ENCODE assay signal across 9 cellular contexts in the genomic region with DNA sequence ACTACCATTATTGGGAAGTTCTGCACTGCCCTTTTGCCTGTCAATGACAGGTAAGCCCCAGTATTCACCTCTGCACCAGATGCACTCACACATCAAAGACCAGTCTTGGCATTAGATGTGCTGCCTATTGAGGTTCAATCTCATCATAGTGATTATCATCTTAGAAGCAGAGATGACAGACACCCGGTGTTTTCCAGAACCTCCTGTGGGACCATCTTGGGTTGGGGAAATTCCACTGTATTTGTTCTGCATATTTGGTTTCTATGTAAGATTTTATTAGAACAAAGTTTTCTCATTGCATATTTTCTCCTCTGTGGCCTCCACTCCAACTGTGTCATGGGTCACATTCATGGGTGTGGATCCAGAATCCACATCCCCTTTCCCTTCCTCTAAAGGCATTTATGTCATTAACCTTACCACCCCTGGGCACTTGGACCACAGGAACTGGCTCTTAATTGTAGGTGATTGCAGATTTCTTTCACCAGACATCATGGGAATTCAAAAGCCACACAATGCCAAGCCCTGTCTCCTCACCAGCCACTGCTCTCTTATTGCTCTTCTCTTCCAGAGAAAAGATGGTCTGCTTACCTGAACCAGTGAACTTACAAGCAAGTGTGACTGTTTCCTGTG. TPM values are rescaled to one million over a fixed set of nuclear protein-coding genes. Genes with fewer than 3 reads are reported as not detected.
DNase-seq lines count a peak whose midpoint lies in the region; ATAC-seq and TF ChIP-seq lines count a peak whose summit lies in the region.
"Had no signal": no experiment of that assay in that cellular context is flagged by ENCODE, and none has a peak within 500 bp of the region (broad histone marks: within the 10 kb centered on the region; RNA-seq: fewer than 3 reads in every experiment).

No MANE protein-coding gene starts in this region.

- ATAC-seq in GM21528 (IDR thresholded peaks at IDR 0.05; ENCODE audit: low FRiP score, unreplicated experiment) (peak; percentile 32), lower lobe of right lung (peak; percentile 37 to 69)

- no peak overlapping the region for H3K18ac ChIP-seq in mesenchymal stem cell (ENCODE audit: low read depth in 1 of 2, low read length in 2 of 2)

- intact Hi-C loops in lower lobe of right lung (cut with DNase I): no loop called here

- no peak overlapping the region for H2AK5ac ChIP-seq in mesenchymal stem cell (ENCODE audit: low read length, severe bottlenecking)

- no peak overlapping the region for H3K4ac ChIP-seq in mesenchymal stem cell (ENCODE audit: low read depth in 1 of 2, low read length in 2 of 2)

- H3K79me1 ChIP-seq in mesenchymal stem cell (replicated peaks; ENCODE audit: low read length, poor library complexity, severe bottlenecking): no peaks in the 10 kb centered on the region

- H3K4me2 ChIP-seq in mesenchymal stem cell (ENCODE audit: low read length, poor library complexity, severe bottlenecking) (no peak overlapping the region), Karpas-422 (ENCODE audit: low read depth, low read length, poor library complexity, severe bottlenecking) (no peak overlapping the region)

- H2AFZ ChIP-seq in mesenchymal stem cell (ENCODE audit: low read depth, low read length): no peak overlapping the region
- H2AFZ ChIP-seq in Karpas-422 (ENCODE audit: low read length): no peak overlapping the region

- H3K36me3 ChIP-seq in lower lobe of right lung (no peaks in the 10 kb centered on the region), H7 (replicated peaks; ENCODE audit: control insufficient read depth, insufficient read depth, low read length) (no peaks in the 10 kb centered on the region), mesenchymal stem cell (ENCODE audit: control insufficient read depth in 1 of 2, insufficient read depth in 2 of 2, low read depth in 1 of 2, low read length in 2 of 2) (no peaks in the 10 kb centered on the region), Karpas-422 (ENCODE audit: insufficient read depth, low read length) (no peaks in the 10 kb centered on the region)

- H3K4me1 ChIP-seq in lower lobe of right lung (peaks cover 60% of the 10 kb centered on the region), mesenchymal stem cell (ENCODE audit: control insufficient read depth, insufficient read depth, low read depth, low read length) (peaks cover 12% of the 10 kb centered on the region), Karpas-422 (ENCODE audit: low read length) (no peaks in the 10 kb centered on the region)

- no peak overlapping the region for H2BK12ac ChIP-seq in mesenchymal stem cell (ENCODE audit: low read length in 2 of 2)

- no peak overlapping the region for H3K9ac ChIP-seq in mesenchymal stem cell (ENCODE audit: low read length)
- no peak overlapping the region for H3K9ac ChIP-seq in Karpas-422 (ENCODE audit: low read length)

- no peak overlapping the region for H4K91ac ChIP-seq in mesenchymal stem cell (ENCODE audit: low read length)

- H3K23ac ChIP-seq in mesenchymal stem cell (ENCODE audit: low read length in 2 of 2): no peak overlapping the region

- TF ChIP-seq CTCF in GM12865 (IDR thresholded peaks at IDR 0.05; ENCODE audit: insufficient read depth, low read depth, low read length, missing control alignments) (no peak), lower lobe of right lung (IDR thresholded peaks at IDR 0.05) (no peak)

- no peak overlapping the region for H2BK5ac ChIP-seq in mesenchymal stem cell (ENCODE audit: low read depth, low read length, poor library complexity, severe bottlenecking)

- WGBS in mesenchymal stem cell: 100% methylated on average over 1 of the region's 1 CpG

- no peaks in the 10 kb centered on the region for H3K9me2 ChIP-seq in Karpas-422 (replicated peaks; ENCODE audit: insufficient read depth, low read length)

- no peak overlapping the region for H3K14ac ChIP-seq in mesenchymal stem cell (ENCODE audit: low read length in 2 of 2)

- no peaks in the 10 kb centered on the region for H4K20me1 ChIP-seq in Karpas-422 (ENCODE audit: insufficient read depth, low read depth, low read length)

- no peaks in the 10 kb centered on the region for H3K79me2 ChIP-seq in Karpas-422 (ENCODE audit: low read length)

- DNase-seq in GM12865 (ENCODE audit: low read depth): peak; percentile 77
- peak; percentile 53 for DNase-seq in M059J (ENCODE audit: low read depth)
- DNase-seq in lower lobe of right lung: no peak
- no peak for DNase-seq in H7
- DNase-seq in mesenchymal stem cell: no peak
- DNase-seq in Karpas-422: no peak
- DNase-seq in central memory CD4-positive, alpha-beta T cell: no peak
- DNase-seq: hippocampal formation had no signal

- H3K9me3 ChIP-seq in lower lobe of right lung: no peaks in the 10 kb centered on the region
- no peaks in the 10 kb centered on the region for H3K9me3 ChIP-seq in mesenchymal stem cell (ENCODE audit: control insufficient read depth, low read length)
- no peaks in the 10 kb centered on the region for H3K9me3 ChIP-seq in Karpas-422 (ENCODE audit: low read length)

- no peak overlapping the region for H2BK120ac ChIP-seq in mesenchymal stem cell (ENCODE audit: low read depth, low read length)

- H3K27me3 ChIP-seq in lower lobe of right lung (ENCODE audit: low read depth): no peaks in the 10 kb centered on the region
- H3K27me3 ChIP-seq in H7 (ENCODE audit: control insufficient read depth, insufficient read depth, low read length): no peaks in the 10 kb centered on the region
- no peaks in the 10 kb centered on the region for H3K27me3 ChIP-seq in mesenchymal stem cell (ENCODE audit: control insufficient read depth in 1 of 2, insufficient read depth in 1 of 2, low read length in 2 of 2)
- H3K27me3 ChIP-seq in Karpas-422 (ENCODE audit: low read length): peaks cover 4% of the 10 kb centered on the region; the same call in 1 of the 2 replicates

- H3K4me3 ChIP-seq in GM12865 (ENCODE audit: low read depth, low read length) (peak overlapping the region; percentile 37), lower lobe of right lung (no peak overlapping the region), H7 (ENCODE audit: insufficient read depth, low read depth, low read length) (no peak overlapping the region), mesenchymal stem cell (ENCODE audit: insufficient read depth in 1 of 2, low read depth in 1 of 2, low read length in 2 of 2) (no peak overlapping the region), Karpas-422 (ENCODE audit: low read length) (no peak overlapping the region)

- H3K27ac ChIP-seq in lower lobe of right lung: peak overlapping the region; percentile 67
- H3K27ac ChIP-seq in mesenchymal stem cell (ENCODE audit: low read length, poor library complexity, severe bottlenecking): no peak overlapping the region
- no peak overlapping the region for H3K27ac ChIP-seq in Karpas-422 (ENCODE audit: low read length)

- no peak overlapping the region for H4K8ac ChIP-seq in mesenchymal stem cell (ENCODE audit: low read length)

- no peak overlapping the region for H2BK15ac ChIP-seq in mesenchymal stem cell (ENCODE audit: low read depth, poor library complexity, severe bottlenecking)

RNA-seq across cellular contexts. Expression of gene PLA1A, which starts 31.2 kb away (rescaled TPM):
- total RNA-seq in M059J (2014; rRNA removed; shearing (Covaris generic)): not detected in 2 replicates
- 13.1 TPM for total RNA-seq in lower lobe of right lung
- not detected in 2 replicates for total RNA-seq in H7 (2014; rRNA removed; shearing (Covaris generic))
- polyA plus RNA-seq in mesenchymal stem cell (2013, experiment 1 of 2): 0.10 TPM
- polyA plus RNA-seq in mesenchymal stem cell (2013, experiment 2 of 2): 0.12 TPM
- not detected in 2 replicates for total RNA-seq in Karpas-422 (2014; rRNA removed; shearing (Covaris generic); ENCODE audit: low replicate concordance)

RNA-seq across cellular contexts. Expression of gene POPDC2, which starts 31.5 kb away (rescaled TPM):
- total RNA-seq in M059J (2014; rRNA removed; shearing (Covaris generic)): 0.12 TPM in 1 of 2 replicates, not detected in the other
- total RNA-seq in lower lobe of right lung: 1.5 TPM
- 0.59 TPM in 1 of 2 replicates, not detected in the other for total RNA-seq in H7 (2014; rRNA removed; shearing (Covaris generic))
- polyA plus RNA-seq in mesenchymal stem cell (2013, experiment 1 of 2): 0.40 TPM
- 0.45 TPM for polyA plus RNA-seq in mesenchymal stem cell (2013, experiment 2 of 2)
- 0.32 and 1.0 TPM in 2 replicates for total RNA-seq in Karpas-422 (2014; rRNA removed; shearing (Covaris generic); ENCODE audit: low replicate concordance)

RNA-seq across cellular contexts. Expression of gene COX17, which starts 48.3 kb away (rescaled TPM):
- total RNA-seq in M059J (2014; rRNA removed; shearing (Covaris generic)): 64.5 and 103 TPM in 2 replicates
- total RNA-seq in lower lobe of right lung: 54.4 TPM
- 38.5 and 41.6 TPM in 2 replicates for total RNA-seq in H7 (2014; rRNA removed; shearing (Covaris generic))
- polyA plus RNA-seq in mesenchymal stem cell (2013, experiment 1 of 2): 62.6 TPM
- polyA plus RNA-seq in mesenchymal stem cell (2013, experiment 2 of 2): 62.2 TPM
- total RNA-seq in Karpas-422 (2014; rRNA removed; shearing (Covaris generic); ENCODE audit: low replicate concordance): 54.3 and 108 TPM in 2 replicates

RNA-seq across cellular contexts. Expression of gene ADPRH, which starts 49.6 kb away (rescaled TPM):
- 1.0 and 1.1 TPM in 2 replicates for total RNA-seq in M059J (2014; rRNA removed; shearing (Covaris generic))
- 32.0 TPM for total RNA-seq in lower lobe of right lung
- 0.96 and 2.9 TPM in 2 replicates for total RNA-seq in H7 (2014; rRNA removed; shearing (Covaris generic))
- 1.3 TPM for polyA plus RNA-seq in mesenchymal stem cell (2013, experiment 1 of 2)
- 1.5 TPM for polyA plus RNA-seq in mesenchymal stem cell (2013, experiment 2 of 2)
- total RNA-seq in Karpas-422 (2014; rRNA removed; shearing (Covaris generic); ENCODE audit: low replicate concordance): 2.9 and 3.0 TPM in 2 replicates

Comparison
In these comparisons a context has a peak if more than half of its experiments do, and no peak if none do; other contexts are left out.
1. DNase-seq: peak in GM12865 (single experiment) and M059J (single experiment); none in lower lobe of right lung (single experiment), H7 (single experiment), mesenchymal stem cell (single experiment), Karpas-422 (single experiment) and central memory CD4-positive, alpha-beta T cell (single experiment).
2. RNA of gene PLA1A, which starts 31.2 kb away (total RNA-seq): 13.1 TPM in lower lobe of right lung (single experiment); not detected in M059J, not detected in H7 and not detected in Karpas-422; every median in the first group is over 10 times any median in the second.